ENCODE assay signal across 15 cellular contexts in genomic region chr11:12242926-12243325, GRCh38.
DNase-seq lines count a peak whose midpoint lies in the region; ATAC-seq and TF ChIP-seq lines count a peak whose summit lies in the region.
"Had no signal": no experiment of that assay in that cellular context is flagged by ENCODE, and none has a peak within 500 bp of the region (broad histone marks: within the 10 kb centered on the region; RNA-seq: fewer than 3 reads in every experiment).

No MANE protein-coding gene starts in this region.

- TF ChIP-seq POLR2A in stomach (IDR thresholded peaks at IDR 0.05) (no peak), esophagus squamous epithelium (IDR thresholded peaks at IDR 0.05) (no peak)

- H3K27ac ChIP-seq in coronary artery (peak overlapping the region; percentile 59 to 93), stomach (peak overlapping the region in 3 of 5 donors; percentile 11 to 84 (median 55)), esophagus squamous epithelium (peak overlapping the region in 2 of 4 donors; percentile 42 to 47)
- H3K27ac ChIP-seq: brain microvascular endothelial cell, prostate gland had no signal

- H3K36me3 ChIP-seq in stomach (peaks cover 8 to 83% (median 25%) of the 10 kb centered on the region in 4 donors), esophagus squamous epithelium (peaks cover 0 to 25% (median 0%) of the 10 kb centered on the region in 3 donors)
- H3K36me3 ChIP-seq: prostate gland, thyroid gland had no signal

- no peak overlapping the region for H3K4me3 Mint-ChIP-seq in activated CD8-positive, alpha-beta memory T cell treated with anti-CD3 and anti-CD28 coated beads, Interleukin-2, amount 10 ng/mL, durations not matched to agents 7 days and 5 days
- H3K4me3 Mint-ChIP-seq in T-helper 17 cell, result no peak overlapping the region
- H3K4me3 Mint-ChIP-seq in mesothelial cell of epicardium, result no peak overlapping the region
- H3K4me3 Mint-ChIP-seq: activated B cell treated with CpG ODN at 0.5 μM for 24 hours had no signal

- H3K27ac Mint-ChIP-seq in activated CD8-positive, alpha-beta memory T cell treated with anti-CD3 and anti-CD28 coated beads, Interleukin-2, amount 10 ng/mL, durations not matched to agents 7 days and 5 days, result peak overlapping the region; percentile 38
- H3K27ac Mint-ChIP-seq in T-helper 17 cell (peak overlapping the region; percentile 51), mesothelial cell of epicardium (no peak overlapping the region)
- H3K27ac Mint-ChIP-seq: activated B cell treated with CpG ODN at 0.5 μM for 24 hours had no signal

- H3K27me3 ChIP-seq in stomach (no peaks in the 10 kb centered on the region), esophagus squamous epithelium (no peaks in the 10 kb centered on the region)
- H3K27me3 ChIP-seq: brain microvascular endothelial cell, thyroid gland had no signal

- no peak for TF ChIP-seq EP300 in stomach (IDR thresholded peaks at IDR 0.05)

- H3K36me3 Mint-ChIP-seq in activated CD8-positive, alpha-beta memory T cell treated with anti-CD3 and anti-CD28 coated beads, Interleukin-2, amount 10 ng/mL, durations not matched to agents 7 days and 5 days, result peaks cover 31% of the 10 kb centered on the region
- H3K36me3 Mint-ChIP-seq in T-helper 17 cell (ENCODE audit: low read depth) (peaks cover 12% of the 10 kb centered on the region), mesothelial cell of epicardium (no peaks in the 10 kb centered on the region)

- peaks cover 23% of the 10 kb centered on the region for H3K4me1 Mint-ChIP-seq in activated CD8-positive, alpha-beta memory T cell treated with anti-CD3 and anti-CD28 coated beads, Interleukin-2, amount 10 ng/mL, durations not matched to agents 7 days and 5 days
- peaks cover 21% of the 10 kb centered on the region for H3K4me1 Mint-ChIP-seq in T-helper 17 cell
- peaks cover 6% of the 10 kb centered on the region for H3K4me1 Mint-ChIP-seq in mesothelial cell of epicardium
- H3K4me1 Mint-ChIP-seq: activated B cell treated with CpG ODN at 0.5 μM for 24 hours had no signal

- H3K4me1 ChIP-seq in stomach, result peaks cover 59 to 100% (median 84%) of the 10 kb centered on the region in 4 donors
- peaks cover 0 to 34% (median 7%) of the 10 kb centered on the region in 3 donors for H3K4me1 ChIP-seq in esophagus squamous epithelium
- H3K4me1 ChIP-seq: prostate gland had no signal

- no peak for DNase-seq in activated CD8-positive, alpha-beta memory T cell treated with anti-CD3 and anti-CD28 coated beads, Interleukin-2, amount 10 ng/mL, durations not matched to agents 7 days and 5 days
- no peak for DNase-seq in activated CD8-positive, alpha-beta memory T cell treated with anti-CD3 and anti-CD28 coated beads, Interleukin-2, amount 50 U/mL, for 48 hours
- DNase-seq in T-helper 17 cell (no peak), coronary artery (ENCODE audit: low spot score) (no peak), stomach (no peak), GOT3 (lab: John Stamatoyannopoulos, UW) (no peak), esophagus squamous epithelium (lab: John Stamatoyannopoulos, UW) (no peak), mesothelial cell of epicardium (ENCODE audit: low spot score in 2 of 2, unreplicated experiment in 2 of 2) (no peak)
- DNase-seq: activated B cell treated with CpG ODN at 0.5 μM for 24 hours; brain microvascular endothelial cell; effector CD8-positive, alpha-beta T cell; left colon; SW 1271; thyroid gland had no signal

- intact Hi-C loops in stomach (cut with DNase I; ENCODE audit: low total_unique reads) (no loop called here), esophagus squamous epithelium (cut with DNase I) (no loop called here)

- TF ChIP-seq CTCF in coronary artery (IDR thresholded peaks at IDR 0.05), result no peak
- TF ChIP-seq CTCF in stomach (IDR thresholded peaks at IDR 0.05), result no peak
- TF ChIP-seq CTCF in esophagus squamous epithelium (IDR thresholded peaks at IDR 0.05), result no peak
- TF ChIP-seq CTCF in mesothelial cell of epicardium (IDR thresholded peaks at IDR 0.05; ENCODE audit: unreplicated experiment), result no peak

- H3K4me3 ChIP-seq in coronary artery, result no peak overlapping the region
- no peak overlapping the region for H3K4me3 ChIP-seq in stomach
- H3K4me3 ChIP-seq in esophagus squamous epithelium, result no peak overlapping the region
- H3K4me3 ChIP-seq: prostate gland, thyroid gland had no signal

- no peak for ATAC-seq in activated CD8-positive, alpha-beta memory T cell treated with anti-CD3 and anti-CD28 coated beads, Interleukin-2, amount 10 ng/mL, durations not matched to agents 7 days and 5 days
- no peak for ATAC-seq in T-helper 17 cell
- ATAC-seq: left colon had no signal

- H3K9me3 Mint-ChIP-seq in activated CD8-positive, alpha-beta memory T cell treated with anti-CD3 and anti-CD28 coated beads, Interleukin-2, amount 10 ng/mL, durations not matched to agents 7 days and 5 days (ENCODE audit: low read depth), result no peaks in the 10 kb centered on the region
- H3K9me3 Mint-ChIP-seq in mesothelial cell of epicardium, result no peaks in the 10 kb centered on the region
- H3K9me3 Mint-ChIP-seq: activated B cell treated with CpG ODN at 0.5 μM for 24 hours had no signal

- H3K27me3 Mint-ChIP-seq in activated CD8-positive, alpha-beta memory T cell treated with anti-CD3 and anti-CD28 coated beads, Interleukin-2, amount 10 ng/mL, durations not matched to agents 7 days and 5 days, result no peaks in the 10 kb centered on the region
- H3K27me3 Mint-ChIP-seq in T-helper 17 cell (no peaks in the 10 kb centered on the region), mesothelial cell of epicardium (ENCODE audit: low read depth) (no peaks in the 10 kb centered on the region)

- H3K9me3 ChIP-seq in T-helper 17 cell (ENCODE audit: control insufficient read depth, low read length, poor library complexity, severe bottlenecking), result no peaks in the 10 kb centered on the region
- no peaks in the 10 kb centered on the region for H3K9me3 ChIP-seq in stomach
- no peaks in the 10 kb centered on the region for H3K9me3 ChIP-seq in esophagus squamous epithelium
- H3K9me3 ChIP-seq: prostate gland, thyroid gland had no signal

- CTCF ChIA-PET in activated CD8-positive, alpha-beta memory T cell treated with anti-CD3 and anti-CD28 coated beads, Interleukin-2, amount 10 ng/mL, durations not matched to agents 7 days and 5 days (lab: Charles Lee), result interaction anchor here (1.2 to 2.2 kb wide), 3 partner anchors 156 to 198 kb away, joined by 3 to 8 read pairs (median 3); no protein-coding TSS in a partner anchor

- WGBS in stomach, 5 donors, result 79 to 89% (median 85%) methylated on average over 3 of the region's 3 CpGs
- WGBS in esophagus squamous epithelium, 2 donors, result 73 to 86% methylated on average over 3 of the region's 3 CpGs
